In genomic region chr2:26173596-26174482, GRCh38 we compare ENCODE assay signal across 10 cellular contexts. TPM values are rescaled to one million over a fixed set of nuclear protein-coding genes. Genes with fewer than 3 reads are reported as not detected.
DNase-seq lines count a peak whose midpoint lies in the region; ATAC-seq, FAIRE-seq and TF ChIP-seq lines count a peak whose summit lies in the region.
"Had no signal": no experiment of that assay in that cellular context is flagged by ENCODE, and none has a peak within 500 bp of the region (broad histone marks: within the 10 kb centered on the region; RNA-seq: fewer than 3 reads in every experiment).

No MANE protein-coding gene starts in this region.

- 18 to 30% (median 27%) methylated on average over 38 to 58 of the region's 58 CpGs for WGBS in small intestine, 3 donors

- no peaks in the 10 kb centered on the region for H3K36me3 ChIP-seq in small intestine (ENCODE audit: control insufficient read depth in 2 of 2, insufficient read depth in 2 of 2, low read length in 2 of 2)

- H3K4me1 Mint-ChIP-seq in WTC11 = peaks cover 9% of the 10 kb centered on the region

- no peak overlapping the region for H3K27ac ChIP-seq in small intestine (ENCODE audit: low read depth in 1 of 2, low read length in 1 of 2)

- POLR2A ChIA-PET in WTC11 (lab: Charles Lee) = no interaction called here

- H3K27me3 Mint-ChIP-seq in WTC11 (ENCODE audit: low read depth) = peaks cover 11% of the 10 kb centered on the region

- peak overlapping the region; percentile 60 for H3K4me3 ChIP-seq in iPS-11a (ENCODE audit: low read depth, low read length)
- H3K4me3 ChIP-seq in small intestine (ENCODE audit: low read depth in 1 of 2, low read length in 2 of 2) = peak overlapping the region; percentile 12 to 56

- H3K4me3 Mint-ChIP-seq in WTC11 = peak overlapping the region; percentile 73

- no peak overlapping the region for H3K27ac Mint-ChIP-seq in WTC11

- peaks cover 0 to 19% of the 10 kb centered on the region in 2 donors for H3K27me3 ChIP-seq in small intestine (ENCODE audit: control insufficient read depth in 2 of 2, insufficient read depth in 2 of 2, low read length in 2 of 2)

- H3K9me3 Mint-ChIP-seq in WTC11 = no peaks in the 10 kb centered on the region

- TF ChIP-seq CTCF in WTC11 (IDR thresholded peaks at IDR 0.05) = no peak

- CTCF ChIA-PET in WTC11 (lab: Charles Lee) = interaction anchor here (0.6 to 3.3 kb wide), 5 partner anchors 9 to 295 kb away, joined by 3 to 53 read pairs (median 5); no protein-coding TSS in a partner anchor

- H3K9me3 ChIP-seq in small intestine (ENCODE audit: control insufficient read depth, low read depth) = no peaks in the 10 kb centered on the region

- ATAC-seq in WTC11 (peak; percentile 11), esophagus mucosa (no peak), HG02798 (IDR thresholded peaks at IDR 0.05; ENCODE audit: poor library complexity, unreplicated experiment) (no peak), HG02884 (IDR thresholded peaks at IDR 0.05; ENCODE audit: unreplicated experiment) (no peak)

- DNase-seq in NCI-H345 (lab: John Stamatoyannopoulos, UW) (peak; percentile 26), NCI-H345 treated with DMSO at 0.1 percent for 48 hours (lab: John Stamatoyannopoulos, UW; ENCODE audit: unreplicated experiment) (no peak), WTC11 (ENCODE audit: low spot score) (peak; percentile 42), small intestine (no peak)
- DNase-seq: foreskin melanocyte, NCI-H1048 had no signal

- H3K36me3 Mint-ChIP-seq in WTC11 = no peaks in the 10 kb centered on the region

- no peak for FAIRE-seq in small intestine (lab: Jason Lieb, UNC)

- no peaks in the 10 kb centered on the region for H3K4me1 ChIP-seq in small intestine (ENCODE audit: control insufficient read depth in 2 of 2, insufficient read depth in 1 of 2, low read depth in 1 of 2, low read length in 1 of 2)

TF ChIP-seq in WTC11, 78 proteins besides CTCF, POLR2A, EP300 and RAD21:
- TF ChIP-seq ERG (CRISPR knock-in tag; IDR thresholded peaks at IDR 0.05) = no peak
- TF ChIP-seq E2F1 (CRISPR knock-in tag; IDR thresholded peaks at IDR 0.05) = no peak
- peak; percentile 42; the same call in 1 of the 2 replicates for TF ChIP-seq HMGXB4 (CRISPR knock-in tag; IDR thresholded peaks at IDR 0.05)
- TF ChIP-seq MAX (CRISPR knock-in tag; IDR thresholded peaks at IDR 0.05) = no peak
- TF ChIP-seq ZMAT4 (CRISPR knock-in tag; IDR thresholded peaks at IDR 0.05) = no peak
- no peak for TF ChIP-seq MXD4 (CRISPR knock-in tag; IDR thresholded peaks at IDR 0.05; ENCODE audit: borderline replicate concordance)
- 0 out of 2 replicates have a peak, but pooled peaks have one; percentile 5 for TF ChIP-seq ARID4B (CRISPR knock-in tag; IDR thresholded peaks at IDR 0.05; ENCODE audit: borderline replicate concordance)
- TF ChIP-seq ZNF425 (CRISPR knock-in tag; conservative IDR thresholded peaks at IDR 0.05) = no peak

RNA-seq across cellular contexts. Expression of gene GAREM2, which starts 1.0 kb away (rescaled TPM):
- total RNA-seq in WTC11 (2021) = 17.4 to 18.9 TPM (median 17.6 TPM) in 3 replicates
- 1 to 10 TPM in 1 of 3 donors, under 1 TPM in 2; 0.22 to 1.2 (median 0.54) TPM for polyA plus RNA-seq in small intestine
- 0.68 TPM for total RNA-seq in esophagus mucosa

Comparison
In these comparisons a context has a peak if more than half of its experiments do, and no peak if none do; other contexts are left out.
1. DNase-seq: peak in NCI-H345 (single experiment) and WTC11 (single experiment); none in NCI-H345 treated with DMSO at 0.1 percent for 48 hours (single experiment) and small intestine (single experiment).
2. RNA of gene GAREM2, which starts 1.0 kb away (total RNA-seq): 17.4 to 18.9 TPM in WTC11; 0.68 TPM in esophagus mucosa (single experiment); every median in the first group is over 10 times any median in the second.